ENCODE assay signal across 34 cellular contexts in the genomic region with DNA sequence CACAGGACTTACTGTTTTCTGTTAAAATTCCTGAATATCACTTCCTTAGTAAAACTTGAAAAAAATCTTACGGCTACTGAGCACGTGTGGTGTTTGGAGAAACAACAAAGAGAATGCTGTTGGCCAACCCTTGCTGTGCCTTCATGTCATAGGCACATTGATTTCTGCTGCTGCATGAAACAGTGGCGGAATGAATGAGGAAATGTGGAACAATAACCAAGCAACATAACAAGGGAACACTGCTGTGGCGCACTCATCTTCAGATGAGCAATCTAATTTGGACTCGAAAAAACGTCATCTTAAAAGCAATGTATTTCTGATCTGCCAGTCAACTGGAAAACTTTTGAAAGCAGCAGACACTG. TPM values are rescaled to one million over a fixed set of nuclear protein-coding genes. Genes with fewer than 3 reads are reported as not detected.
DNase-seq lines count a peak whose midpoint lies in the region; ATAC-seq, FAIRE-seq and TF ChIP-seq lines count a peak whose summit lies in the region.
"Had no signal": no experiment of that assay in that cellular context is flagged by ENCODE, and none has a peak within 500 bp of the region (broad histone marks: within the 10 kb centered on the region; RNA-seq: fewer than 3 reads in every experiment).

No MANE protein-coding gene starts in this region.

- no peak overlapping the region for H3K4me3 Mint-ChIP-seq in naive thymus-derived CD4-positive, alpha-beta T cell
- H3K4me3 Mint-ChIP-seq: activated T-helper 1 cell treated with anti-CD3 and anti-CD28 coated beads, Interleukin-12 subunit alpha, Interleukin-12 subunit beta, Interleukin-2, Interleukin-4 antibody, amounts not matched to agents 30 ng/mL and 10 ng/mL and 1 ng/mL, durations not matched to agents 14 hours and 24 hours and 36 hours; CD8-positive, alpha-beta memory T cell; nephron progenitor cell; T-helper 1 cell treated with Interleukin-12 subunit alpha and Interleukin-12 subunit beta and Interleukin-4 antibody, amounts not matched to agents 30 μg/mL and 1 μg/mL, for 36 hours had no signal

- peak overlapping the region; percentile 78 for H3K27ac ChIP-seq in A673 (ENCODE audit: low read depth, low read length, poor library complexity, severe bottlenecking)
- peak overlapping the region; percentile 28; the same call in 1 of the 2 replicates for H3K27ac ChIP-seq in HUES6 (ENCODE audit: low read depth, low read length)
- no peak overlapping the region for H3K27ac ChIP-seq in H1 (ENCODE audit: low read depth, low read length)
- H3K27ac ChIP-seq in naive thymus-derived CD4-positive, alpha-beta T cell (ENCODE audit: low read depth, low read length): no peak overlapping the region
- peak overlapping the region in 4 of 59 donors; percentile 21 to 49 (median 38) for H3K27ac ChIP-seq in dorsolateral prefrontal cortex
- H3K27ac ChIP-seq: gastroesophageal sphincter, hepatocyte, KMS-11, parathyroid adenoma had no signal

- H4K20me1 ChIP-seq in H1 (replicated peaks in 1 of 2; ENCODE audit: control insufficient read depth in 1 of 2, insufficient read depth in 2 of 2, low read length in 2 of 2): no peaks in the 10 kb centered on the region

- no peak overlapping the region for H3K56ac ChIP-seq in H1 (replicated peaks; ENCODE audit: insufficient read length, low read depth, low read length)

- no peaks in the 10 kb centered on the region for H3K79me2 ChIP-seq in H1 (ENCODE audit: control insufficient read depth in 1 of 2, insufficient read depth in 2 of 2, low read length in 2 of 2)
- H3K79me2 ChIP-seq: hepatocyte, parathyroid adenoma had no signal

- H3K4me1 ChIP-seq in A673 (ENCODE audit: insufficient read depth, low read length, poor library complexity, severe bottlenecking): peaks cover 87% of the 10 kb centered on the region
- peaks cover 71% of the 10 kb centered on the region for H3K4me1 ChIP-seq in HUES6 (ENCODE audit: control insufficient read depth, insufficient read depth, low read length)
- H3K4me1 ChIP-seq in H1 (replicated peaks in 1 of 4; ENCODE audit: control insufficient read depth in 3 of 4, insufficient read depth in 4 of 4, low read length in 3 of 4): peaks cover 6 to 37% (median 28%) of the 10 kb centered on the region in 4 experiments; a peak in 6 of 7 replicates
- H3K4me1 ChIP-seq in naive thymus-derived CD4-positive, alpha-beta T cell (ENCODE audit: control insufficient read depth in 2 of 2, insufficient read depth in 2 of 2, low read length in 2 of 2): no peaks in the 10 kb centered on the region
- H3K4me1 ChIP-seq: parathyroid adenoma had no signal

- peak; percentile 55 for ATAC-seq in naive thymus-derived CD4-positive, alpha-beta T cell
- ATAC-seq in HG03460 (IDR thresholded peaks at IDR 0.05; ENCODE audit: unreplicated experiment) (no peak), GM18909 (IDR thresholded peaks at IDR 0.05; ENCODE audit: poor library complexity, unreplicated experiment) (no peak)
- ATAC-seq: activated CD4-positive, CD25-positive, alpha-beta regulatory T cell treated with anti-CD3 and anti-CD28 coated beads, Interleukin-2, amount 50 U/mL, for 24 hours; gastroesophageal sphincter; HCT116; left cardiac atrium; Right ventricle myocardium inferior; SK-N-SH treated with all-trans-retinoic acid at 6 μM for 48 hours had no signal

- TF ChIP-seq POLR2A in H1 (IDR thresholded peaks at IDR 0.05; ENCODE audit: control extremely low read depth in 1 of 2, low read depth in 2 of 2, low read length in 2 of 2): no peak

- H3K27me3 ChIP-seq in A673 (replicated peaks; ENCODE audit: insufficient read depth, low read depth, low read length, poor library complexity): no peaks in the 10 kb centered on the region
- no peaks in the 10 kb centered on the region for H3K27me3 ChIP-seq in HUES6 (ENCODE audit: control insufficient read depth, insufficient read depth, low read length)
- no peaks in the 10 kb centered on the region for H3K27me3 ChIP-seq in H1 (replicated peaks in 1 of 4; ENCODE audit: control insufficient read depth in 3 of 4, extremely low read depth in 1 of 4, insufficient read depth in 3 of 4, low read length in 3 of 4)
- peaks cover 0 to 3% of the 10 kb centered on the region in 2 donors for H3K27me3 ChIP-seq in naive thymus-derived CD4-positive, alpha-beta T cell (ENCODE audit: control insufficient read depth in 2 of 2, insufficient read depth in 2 of 2, low read length in 2 of 2)
- no peaks in the 10 kb centered on the region for H3K27me3 ChIP-seq in dorsolateral prefrontal cortex
- H3K27me3 ChIP-seq: gastroesophageal sphincter, hepatocyte had no signal

- DNase-seq in A673 (ENCODE audit: low spot score): peak; percentile 77
- DNase-seq in H1 (ENCODE audit: low read depth in 1 of 2, low spot score in 2 of 2): no peak
- no peak for DNase-seq in naive thymus-derived CD4-positive, alpha-beta T cell
- no peak for DNase-seq in dorsolateral prefrontal cortex
- no peak for DNase-seq in activated CD8-positive, alpha-beta memory T cell treated with anti-CD3 and anti-CD28 coated beads for 24 hours
- DNase-seq: activated CD4-positive, alpha-beta T cell treated with anti-CD3 and anti-CD28 coated beads, Interleukin-2, amount 50 U/mL, for 48 hours; activated CD8-positive, alpha-beta memory T cell treated with anti-CD3 and anti-CD28 coated beads, Interleukin-2, amount 50 U/mL, for 4 hours; activated naive CD4-positive, alpha-beta T cell treated with Interleukin-2 at 50 U/mL for 16 hours; CD8-positive, alpha-beta memory T cell; left cardiac atrium; MM.1S; NCI-H1105 treated with DMSO at 0.1 percent for 48 hours; NCI-H1930; NCI-H2227 treated with DMSO at 0.1 percent for 48 hours; NCI-H526; nephron progenitor cell; small intestine; stimulated activated naive CD4-positive, alpha-beta T cell treated with Interleukin-2 at 50 U/mL for 16 hours had no signal

- no peak for FAIRE-seq in H1 (lab: Jason Lieb, UNC)
- FAIRE-seq: A204.1, small intestine, TTC549 had no signal

- no peak for TF ChIP-seq RAD21 in H1 (IDR thresholded peaks at IDR 0.05 in 1 of 2, conservative IDR thresholded peaks at IDR 0.05 in 1 of 2; ENCODE audit: low read depth in 2 of 2, low read length in 2 of 2)

- BruUV-seq in A673 (replicated peaks; lab: Mats Ljungman, UMichigan): no TSS peak

- H3K27ac Mint-ChIP-seq in naive thymus-derived CD4-positive, alpha-beta T cell: no peak overlapping the region
- H3K27ac Mint-ChIP-seq: activated T-helper 1 cell treated with anti-CD3 and anti-CD28 coated beads, Interleukin-12 subunit alpha, Interleukin-12 subunit beta, Interleukin-2, Interleukin-4 antibody, amounts not matched to agents 30 ng/mL and 10 ng/mL and 1 ng/mL, durations not matched to agents 14 hours and 24 hours and 36 hours; CD8-positive, alpha-beta memory T cell; nephron progenitor cell; T-helper 1 cell treated with Interleukin-12 subunit alpha and Interleukin-12 subunit beta and Interleukin-4 antibody, amounts not matched to agents 30 μg/mL and 1 μg/mL, for 36 hours had no signal

- no peaks in the 10 kb centered on the region for H3K36me3 ChIP-seq in A673 (ENCODE audit: insufficient read depth, low read length, poor library complexity, severe bottlenecking)
- no peaks in the 10 kb centered on the region for H3K36me3 ChIP-seq in HUES6 (ENCODE audit: control insufficient read depth, insufficient read depth, low read length)
- H3K36me3 ChIP-seq in H1 (ENCODE audit: control insufficient read depth in 2 of 4, insufficient read depth in 4 of 4, low read length in 3 of 4): peaks cover 0 to under 1% (median 0%) of the 10 kb centered on the region in 4 experiments; a peak in 1 of 8 replicates
- H3K36me3 ChIP-seq in naive thymus-derived CD4-positive, alpha-beta T cell (ENCODE audit: control insufficient read depth in 2 of 3, insufficient read depth in 3 of 3, low read length in 3 of 3): no peaks in the 10 kb centered on the region
- H3K36me3 ChIP-seq: gastroesophageal sphincter had no signal

- no peak overlapping the region for H3K4me3 ChIP-seq in A673 (ENCODE audit: low read depth, low read length, poor library complexity, severe bottlenecking)
- H3K4me3 ChIP-seq in HUES6 (ENCODE audit: low read depth, low read length): no peak overlapping the region
- no peak overlapping the region for H3K4me3 ChIP-seq in H1 (ENCODE audit: extremely low read depth in 1 of 4, insufficient read depth in 2 of 4, low read depth in 3 of 4, low read length in 4 of 4)
- H3K4me3 ChIP-seq in naive thymus-derived CD4-positive, alpha-beta T cell (ENCODE audit: low read length): no peak overlapping the region
- H3K4me3 ChIP-seq in dorsolateral prefrontal cortex: peak overlapping the region in 6 of 59 donors; percentile 2 to 41 (median 16)
- H3K4me3 ChIP-seq: gastroesophageal sphincter, hepatocyte, lung had no signal

- peak overlapping the region; percentile 36; the same call in 1 of the 2 replicates for H3K18ac ChIP-seq in H1 (ENCODE audit: extremely low read depth, low read length)

- H4K8ac ChIP-seq in H1 (ENCODE audit: extremely low read depth, insufficient read depth, low read length): no peak overlapping the region

- H4K5ac ChIP-seq in H1 (ENCODE audit: insufficient read length, low read depth, low read length): no peak overlapping the region

- H3K79me1 ChIP-seq in H1 (ENCODE audit: low read depth, low read length): no peaks in the 10 kb centered on the region; the same call in 1 of the 2 replicates

- CTCF ChIA-PET in A673 (lab: Charles Lee) (interaction anchor here (0.5 to 0.9 kb wide), 2 partner anchors 164 to 167 kb away, joined by 3 to 4 read pairs; no protein-coding TSS in a partner anchor), H1 (lab: Charles Lee; ENCODE audit: partially characterized antibody) (interaction anchor here (0.6 to 2.2 kb wide), 4 partner anchors 164 to 173 kb away, joined by 3 to 9 read pairs (median 5); no protein-coding TSS in a partner anchor)
- CTCF ChIA-PET in naive thymus-derived CD4-positive, alpha-beta T cell (lab: Charles Lee): no interaction called here

- no peaks in the 10 kb centered on the region for H3K9me3 Mint-ChIP-seq in naive thymus-derived CD4-positive, alpha-beta T cell
- H3K9me3 Mint-ChIP-seq: activated T-helper 1 cell treated with anti-CD3 and anti-CD28 coated beads, Interleukin-12 subunit alpha, Interleukin-12 subunit beta, Interleukin-2, Interleukin-4 antibody, amounts not matched to agents 30 ng/mL and 10 ng/mL and 1 ng/mL, durations not matched to agents 14 hours and 24 hours and 36 hours; CD8-positive, alpha-beta memory T cell; nephron progenitor cell; T-helper 1 cell treated with Interleukin-12 subunit alpha and Interleukin-12 subunit beta and Interleukin-4 antibody, amounts not matched to agents 30 μg/mL and 1 μg/mL, for 36 hours had no signal

- H3K9me3 ChIP-seq in A673 (ENCODE audit: low read depth, low read length, poor library complexity, severe bottlenecking) (no peaks in the 10 kb centered on the region), HUES6 (ENCODE audit: control insufficient read depth, insufficient read depth, low read depth, low read length) (no peaks in the 10 kb centered on the region), H1 (ENCODE audit: insufficient read depth in 2 of 2, low read depth in 1 of 2, low read length in 1 of 2) (no peaks in the 10 kb centered on the region)
- H3K9me3 ChIP-seq in naive thymus-derived CD4-positive, alpha-beta T cell (ENCODE audit: control insufficient read depth in 2 of 3, low read length in 3 of 3): no peaks in the 10 kb centered on the region
- H3K9me3 ChIP-seq: gastroesophageal sphincter had no signal

- H3K27me3 Mint-ChIP-seq in naive thymus-derived CD4-positive, alpha-beta T cell: peaks cover 0 to 17% (median 5%) of the 10 kb centered on the region in 5 donors

- peak overlapping the region; percentile 5 to 42; a peak in 2 of 4 replicates for H3K4me2 ChIP-seq in H1 (ENCODE audit: insufficient read depth in 1 of 2, low read depth in 2 of 2, low read length in 2 of 2)
- H3K4me2 ChIP-seq: hepatocyte, KMS-11 had no signal

- TF ChIP-seq CTCF in A673 (conservative IDR thresholded peaks at IDR 0.05; ENCODE audit: low read depth, low read length) (no peak), H1 (IDR thresholded peaks at IDR 0.05; ENCODE audit: control extremely low read depth in 1 of 3, insufficient read depth in 1 of 3, low read depth in 1 of 3, low read length in 3 of 3) (no peak), dorsolateral prefrontal cortex (IDR thresholded peaks at IDR 0.05 in 54 of 56, conservative IDR thresholded peaks at IDR 0.05 in 2 of 56; ENCODE audit: low read depth in 1 of 56, partially characterized antibody in 56 of 56) (peak in 1 of 56 donors; percentile 12)

- H2AK5ac ChIP-seq in H1 (ENCODE audit: low read depth, low read length): peak overlapping the region; percentile 92; the same call in 1 of the 2 replicates

- H2BK15ac ChIP-seq in H1 (ENCODE audit: low read length): 0 out of 2 replicates have a peak overlapping the region, but pooled peaks have one; percentile 36

- H2BK120ac ChIP-seq in H1 (replicated peaks; ENCODE audit: low read depth, low read length): peak overlapping the region; percentile 41

- H3K4me1 Mint-ChIP-seq in naive thymus-derived CD4-positive, alpha-beta T cell: no peaks in the 10 kb centered on the region
- H3K4me1 Mint-ChIP-seq: CD8-positive, alpha-beta memory T cell had no signal

- POLR2A ChIA-PET in A673 (lab: Charles Lee; ENCODE audit: low non-redundant PET): interaction anchor here (0.7 kb wide), 1 partner anchor 205 kb away, joined by 4 read pairs; no protein-coding TSS in a partner anchor
- POLR2A ChIA-PET in H1 (lab: Charles Lee; ENCODE audit: partially characterized antibody): interaction anchor here (0.6 to 3.1 kb wide), 4 partner anchors 13 to 51 kb away, joined by 3 to 12 read pairs (median 4); a partner anchor contains a TSS
- POLR2A ChIA-PET in naive thymus-derived CD4-positive, alpha-beta T cell (lab: Charles Lee): no interaction called here

- H3K23me2 ChIP-seq in H1 (ENCODE audit: low read depth, low read length): no peaks in the 10 kb centered on the region

- H4K91ac ChIP-seq in H1 (replicated peaks; ENCODE audit: insufficient read length, low read length): no peak overlapping the region

- H2BK12ac ChIP-seq in H1 (ENCODE audit: low read depth, low read length): peak overlapping the region; percentile 99

- intact Hi-C loops in A673 (cut with micrococcal nuclease; ENCODE audit: unreplicated experiment): loop anchor here (2.0 kb wide), 1 partner anchor 50 kb away; no protein-coding TSS in a partner anchor
- intact Hi-C loops in naive thymus-derived CD4-positive, alpha-beta T cell (cut with micrococcal nuclease): no loop called here
- intact Hi-C loops in dorsolateral prefrontal cortex (cut with DNase I): loop anchor here in 1 of 2 donors (5.0 to 10.0 kb wide), 2 partner anchors 35 to 1422 kb away; no protein-coding TSS in a partner anchor

- H2BK20ac ChIP-seq in H1 (ENCODE audit: low read length): peak overlapping the region; percentile 84; the same call in 1 of the 2 replicates

- H3K14ac ChIP-seq in H1 (ENCODE audit: insufficient read length): no peak overlapping the region

- no peak overlapping the region for H3K23ac ChIP-seq in H1 (ENCODE audit: insufficient read length)

- peak overlapping the region; percentile 24 for H3K4ac ChIP-seq in H1 (replicated peaks; ENCODE audit: insufficient read length, low read depth, low read length)

- no peaks in the 10 kb centered on the region for H3K36me3 Mint-ChIP-seq in naive thymus-derived CD4-positive, alpha-beta T cell
- H3K36me3 Mint-ChIP-seq: CD8-positive, alpha-beta memory T cell had no signal

- TF ChIP-seq EP300 in H1 (IDR thresholded peaks at IDR 0.05; ENCODE audit: borderline replicate concordance in 1 of 2, low read depth in 2 of 2, low read length in 2 of 2): no peak

- H3K9ac ChIP-seq in HUES6 (ENCODE audit: low read length): peak overlapping the region; percentile 20
- no peak overlapping the region for H3K9ac ChIP-seq in H1 (replicated peaks in 1 of 4; ENCODE audit: extremely low read depth in 1 of 4, low read depth in 3 of 4, low read length in 3 of 4)
- H3K9ac ChIP-seq: KMS-11, parathyroid adenoma had no signal

- H2AFZ ChIP-seq in H1 (ENCODE audit: low read length): no peak overlapping the region
- H2AFZ ChIP-seq: hepatocyte, parathyroid adenoma had no signal

- WGBS in H1 (ENCODE audit: extremely low coverage in 1 of 2, insufficient coverage in 1 of 2, insufficient read length in 1 of 2, insufficient replicate concordance in 2 of 2, low coverage in 1 of 2, low lambda C conversion rate in 2 of 2, missing lambda C conversion rate in 1 of 2), 2 experiments: 71% methylated on average over 6 of the region's 6 CpGs; no CpG with 5 or more reads in 1 of the 2 experiments

- peak overlapping the region; percentile 46; the same call in 1 of the 2 replicates for H2BK5ac ChIP-seq in H1 (ENCODE audit: low read depth, low read length)

RNA-seq across cellular contexts. Expression of a gene that starts 51.5 kb away (rescaled TPM):
- total RNA-seq in A673 (2021) (13.9 and 18.3 TPM in 2 replicates), dorsolateral prefrontal cortex (10 to 100 TPM in 11 of 120 experiments, 1 to 10 TPM in 109; 2.2 to 15.3 (median 5.7) TPM)
- total RNA-seq in H1 (2021; fragmentation: NEBNext Ultra II Directional; extraction: Animal tissue kit (Norgen Biotek cat#: 25700)): 59.7 and 65.4 TPM in 2 replicates
- 23.2 and 36.0 TPM in 2 replicates for polyA plus RNA-seq in H1 (2011; rRNA removed)
- 32.2 TPM for polyA plus RNA-seq in H1 (2011; cell fraction: cytosol; rRNA removed)
- polyA plus RNA-seq in H1 (2011; cell fraction: nucleus; rRNA removed): 47.8 TPM
- polyA plus RNA-seq in H1 (2012, experiment 1 of 2): 40.2 to 83.8 TPM (median 52.7 TPM) in 4 replicates
- 4.4 TPM for polyA plus RNA-seq in H1 (2012, experiment 2 of 2)
- 88.1 TPM for polyA plus RNA-seq in H1 (2013, experiment 1 of 2)
- 87.0 TPM for polyA plus RNA-seq in H1 (2013, experiment 2 of 2)
- polyA minus RNA-seq in H1 (2011; rRNA and poly(A)+ RNA removed): 108 and 183 TPM in 2 replicates
- 50.2 TPM for polyA minus RNA-seq in H1 (2011; cell fraction: cytosol; rRNA and poly(A)+ RNA removed)
- 68.7 TPM for polyA minus RNA-seq in H1 (2011; cell fraction: nucleus; rRNA and poly(A)+ RNA removed)
- total RNA-seq in naive thymus-derived CD4-positive, alpha-beta T cell: 1 to 10 TPM in 1 of 5 experiments, under 1 TPM in 1, not detected in 3; 0.13 to 2.6 TPM
- not detected for polyA plus RNA-seq in naive thymus-derived CD4-positive, alpha-beta T cell
- total RNA-seq: activated T-helper 1 cell treated with anti-CD3 and anti-CD28 coated beads, Interleukin-12 subunit alpha, Interleukin-12 subunit beta, Interleukin-2, Interleukin-4 antibody, amounts not matched to agents 30 ng/mL and 10 ng/mL and 1 ng/mL, durations not matched to agents 14 hours and 24 hours and 36 hours had no signal
- polyA plus RNA-seq: CD8-positive, alpha-beta memory T cell had no signal

Comparison
In these comparisons a context has a peak if more than half of its experiments do, and no peak if none do; other contexts are left out.
1. H3K27ac ChIP-seq: peak in A673 (single experiment) and HUES6 (single experiment); none in H1 (single experiment) and naive thymus-derived CD4-positive, alpha-beta T cell (single experiment).